8 cellular contexts compared by ENCODE assay signal in genomic region chr5:144170276-144171024, GRCh38. TPM values are rescaled to one million over a fixed set of nuclear protein-coding genes. Genes with fewer than 3 reads are reported as not detected.
DNase-seq lines count a peak whose midpoint lies in the region; ATAC-seq and TF ChIP-seq lines count a peak whose summit lies in the region.

TSS of gene KCTD16 (plus strand) at chr5:144170873.
TSS of gene YIPF5 (minus strand) at chr5:144170659. CDS start at chr5:144169955, 704 bp downstream.

- peaks cover 8% of the 10 kb centered on the region for H3K4me1 ChIP-seq in mucosa of descending colon (ENCODE audit: low read depth)

- intact Hi-C loops in mucosa of descending colon (cut with DNase I, micrococcal nuclease), result no loop called here

- H3K4me1 Mint-ChIP-seq in IgD-negative memory B cell, result peaks cover 21 to 38% (median 34%) of the 10 kb centered on the region in 3 donors

- H3K4me3 Mint-ChIP-seq in IgD-negative memory B cell, result peak within 1 kb of the TSS; percentile 88 to 97 (median 93)

- no peaks in the 10 kb centered on the region for H3K36me3 Mint-ChIP-seq in IgD-negative memory B cell

- ATAC-seq in GM21576 (IDR thresholded peaks at IDR 0.05; ENCODE audit: unreplicated experiment), result peak; percentile 99
- ATAC-seq in mucosa of descending colon, result peak; percentile 100

- no peak for TF ChIP-seq CTCF in epithelial cell of proximal tubule (conservative IDR thresholded peaks at IDR 0.05; ENCODE audit: low read depth, low read length)
- no peak for TF ChIP-seq CTCF in mucosa of descending colon (IDR thresholded peaks at IDR 0.05)

- peak within 1 kb of the TSS; percentile 57 to 97 (median 94) for H3K27ac Mint-ChIP-seq in IgD-negative memory B cell

- no peaks in the 10 kb centered on the region for H3K27me3 Mint-ChIP-seq in IgD-negative memory B cell

- H3K4me3 ChIP-seq in epithelial cell of proximal tubule (ENCODE audit: low read depth, low read length) (peak within 1 kb of the TSS; percentile 73), mucosa of descending colon (peak within 1 kb of the TSS; percentile 62)

- peak; percentile 85 for DNase-seq in DMS153 (lab: John Stamatoyannopoulos, UW)
- DNase-seq in OCI-M1 (lab: John Stamatoyannopoulos, UW), result peak; percentile 98
- peak; percentile 93 for DNase-seq in activated T-cell treated with anti-CD3 and anti-CD28 coated beads for 48 hours (ENCODE audit: low read depth)
- peak; percentile 81 for DNase-seq in epithelial cell of proximal tubule (ENCODE audit: low read depth)
- DNase-seq in mucosa of descending colon, result peak; percentile 97 to 98 (median 97)
- DNase-seq in stimulated activated CD8-positive, alpha-beta memory T cell treated with anti-CD3 and anti-CD28 coated beads, Interleukin-4, amount 100 ng/mL, for 1 hour (ENCODE audit: low read depth in 2 of 2, low spot score in 1 of 2), result peak; percentile 88 to 95

- no peaks in the 10 kb centered on the region for H3K9me3 ChIP-seq in mucosa of descending colon

- H3K9me3 Mint-ChIP-seq in IgD-negative memory B cell, result no peaks in the 10 kb centered on the region

- H3K36me3 ChIP-seq in mucosa of descending colon (ENCODE audit: low read depth), result no peaks in the 10 kb centered on the region

RNA-seq across cellular contexts. Expression of gene KCTD16, which starts in this region (rescaled TPM):
- not detected for polyA plus RNA-seq in IgD-negative memory B cell
- total RNA-seq in epithelial cell of proximal tubule (0.06 and 0.14 TPM in 2 replicates), mucosa of descending colon (under 1 TPM; 0.07 to 0.22 (median 0.12) TPM)

RNA-seq across cellular contexts. Expression of gene YIPF5, which starts in this region (rescaled TPM):
- polyA plus RNA-seq in IgD-negative memory B cell, result 39.0 TPM
- 19.7 and 37.6 TPM in 2 replicates for total RNA-seq in epithelial cell of proximal tubule
- total RNA-seq in mucosa of descending colon, result 10 to 100 TPM; 45.9 to 53.6 (median 53.5) TPM

Comparison
In these comparisons a context has a peak if more than half of its experiments do, and no peak if none do; other contexts are left out.
1. Peak in every context shown above with its lines: DNase-seq, ATAC-seq and H3K4me3 ChIP-seq.